In the genomic region with DNA sequence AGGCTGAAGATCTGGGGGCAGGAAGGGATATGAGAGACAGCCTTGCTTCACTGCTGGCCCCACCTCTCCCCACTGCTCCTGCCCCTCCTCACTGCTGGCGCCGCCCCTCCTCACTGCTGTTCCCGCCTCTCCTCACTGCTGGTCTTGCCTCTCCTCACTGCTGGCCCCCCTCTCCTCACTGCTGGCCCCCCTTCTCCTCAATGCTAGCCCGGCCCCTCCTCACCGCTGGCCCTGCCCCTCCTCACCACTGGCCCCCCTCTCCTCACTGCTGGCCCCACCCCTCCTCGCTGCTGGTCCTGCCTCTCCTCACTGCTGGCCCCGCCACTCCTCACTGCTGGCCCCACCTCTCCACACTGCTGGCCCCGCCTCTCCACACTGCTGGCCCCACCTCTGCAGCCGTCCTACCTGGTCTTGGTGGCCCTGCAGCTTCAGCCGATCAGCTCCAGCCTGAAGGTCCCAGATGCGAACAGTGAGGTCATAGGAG, we compare ENCODE assay signal across 10 cellular contexts. TPM values are rescaled to one million over a fixed set of nuclear protein-coding genes. Genes with fewer than 3 reads are reported as not detected.
DNase-seq lines count a peak whose midpoint lies in the region; ATAC-seq, FAIRE-seq and TF ChIP-seq lines count a peak whose summit lies in the region.
"Had no signal": no experiment of that assay in that cellular context is flagged by ENCODE, and none has a peak within 500 bp of the region (broad histone marks: within the 10 kb centered on the region; RNA-seq: fewer than 3 reads in every experiment).

No MANE protein-coding gene starts in this region.

- WGBS in A549 (ENCODE audit: missing lambda C conversion rate): 52% methylated on average over 6 of the region's 11 CpGs

- H3K9me3 ChIP-seq in A549: no peaks in the 10 kb centered on the region

- TF ChIP-seq POLR2A in A549 (IDR thresholded peaks at IDR 0.05; ENCODE audit: low read length): no peak

- ATAC-seq in A549 (peak; percentile 79 to 92), esophagus mucosa (peak; percentile 31), GM21825 (IDR thresholded peaks at IDR 0.05; ENCODE audit: unreplicated experiment) (no peak), GM21529 (IDR thresholded peaks at IDR 0.05; ENCODE audit: unreplicated experiment) (no peak)

- in situ Hi-C loops in Caki2 (cut with HindIII; ENCODE audit: low pct_unique_long_range_greater_than_20kb, low sequenced_read_pairs) (no loop called here), G401 (cut with HindIII; ENCODE audit: low sequenced_read_pairs) (no loop called here)

- no peak for TF ChIP-seq RAD21 in A549 (conservative IDR thresholded peaks at IDR 0.05 in 1 of 2, IDR thresholded peaks at IDR 0.05 in 1 of 2)

- no peak for TF ChIP-seq EP300 in A549 (IDR thresholded peaks at IDR 0.05)

- no peak for TF ChIP-seq CTCF in A549 (IDR thresholded peaks at IDR 0.05)
- TF ChIP-seq CTCF in RWPE1 (conservative IDR thresholded peaks at IDR 0.05; ENCODE audit: low read depth): no peak

- no peak overlapping the region for H3K4me3 ChIP-seq in A549

- no peak for FAIRE-seq in A549 (lab: Jason Lieb, UNC)

- 0 out of 6 replicates have a peak overlapping the region, but pooled peaks of 1 of the 2 experiments have one; percentile 24 for H3K27ac ChIP-seq in A549
- peak overlapping the region; percentile 50; the same call in 1 of the 2 replicates for H3K27ac ChIP-seq in RWPE1

- DNase-seq in A549 (ENCODE audit: low read depth in 1 of 2, low spot score in 1 of 2) (peak in 1 of 2 experiments; percentile 55), Caki2 (ENCODE audit: low read depth) (peak; percentile 84), RWPE1 (ENCODE audit: low spot score) (no peak), kidney glomerular epithelial cell (lab: John Stamatoyannopoulos, UW) (no peak), G401 (ENCODE audit: low spot score) (no peak)
- DNase-seq: cerebellar nuclear complex, NCI-H1092 had no signal

- CTCF ChIA-PET in A549 (lab: Yijun Ruan, JAX): interaction anchor here (0.9 to 14.1 kb wide), 5 partner anchors 9 to 39 kb away, joined by 3 to 833 read pairs (median 47); partner anchors contain the start of gene VASN
- CTCF ChIA-PET in RWPE1 (lab: Yijun Ruan, JAX): interaction anchor here (5.3 kb wide), 1 partner anchor 43 kb away, joined by 74 read pairs; no protein-coding TSS in a partner anchor

- peak overlapping the region; percentile 28; the same call in 1 of the 3 replicates for H3K4me2 ChIP-seq in A549

- peaks cover 13% of the 10 kb centered on the region; the same call in 2 of the 3 replicates for H3K4me1 ChIP-seq in A549

- POLR2A ChIA-PET in A549 (lab: Yijun Ruan, JAX): no interaction called here
- POLR2A ChIA-PET in RWPE1 (lab: Yijun Ruan, JAX; ENCODE audit: low non-redundant PET): no interaction called here

TF ChIP-seq in A549, 52 proteins besides CTCF, POLR2A, EP300 and RAD21 (continues in another document):
- no peak for TF ChIP-seq ZSCAN20 (CRISPR knock-in tag; IDR thresholded peaks at IDR 0.05)
- TF ChIP-seq REST (IDR thresholded peaks at IDR 0.05): no peak
- TF ChIP-seq CHD4 (IDR thresholded peaks at IDR 0.05; ENCODE audit: borderline replicate concordance): no peak
- TF ChIP-seq, protein P1, sequence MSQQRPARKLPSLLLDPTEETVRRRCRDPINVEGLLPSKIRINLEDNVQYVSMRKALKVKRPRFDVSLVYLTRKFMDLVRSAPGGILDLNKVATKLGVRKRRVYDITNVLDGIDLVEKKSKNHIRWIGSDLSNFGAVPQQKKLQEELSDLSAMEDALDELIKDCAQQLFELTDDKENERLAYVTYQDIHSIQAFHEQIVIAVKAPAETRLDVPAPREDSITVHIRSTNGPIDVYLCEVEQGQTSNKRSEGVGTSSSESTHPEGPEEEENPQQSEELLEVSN (IDR thresholded peaks at IDR 0.05; ENCODE audit: borderline replicate concordance, low read depth): no peak
- no peak for TF ChIP-seq NR3C1 (IDR thresholded peaks at IDR 0.05)
- no peak for TF ChIP-seq EHMT2 (IDR thresholded peaks at IDR 0.05; ENCODE audit: low read depth)
- TF ChIP-seq, protein P2, sequence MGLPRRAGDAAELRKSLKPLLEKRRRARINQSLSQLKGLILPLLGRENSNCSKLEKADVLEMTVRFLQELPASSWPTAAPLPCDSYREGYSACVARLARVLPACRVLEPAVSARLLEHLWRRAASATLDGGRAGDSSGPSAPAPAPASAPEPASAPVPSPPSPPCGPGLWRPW (IDR thresholded peaks at IDR 0.05): no peak
- TF ChIP-seq EHF (CRISPR knock-in tag; IDR thresholded peaks at IDR 0.05): no peak
- TF ChIP-seq MAZ (IDR thresholded peaks at IDR 0.05; ENCODE audit: borderline replicate concordance, low read depth, low read length): no peak
- TF ChIP-seq CEBPB (IDR thresholded peaks at IDR 0.05): no peak
- TF ChIP-seq POLR2AphosphoS2 (conservative IDR thresholded peaks at IDR 0.05; ENCODE audit: low read length): no peak

RNA-seq across cellular contexts. Expression of gene PAM16, which starts 9.5 kb away (rescaled TPM):
- polyA plus RNA-seq in A549 (2011; rRNA removed) (42.5 and 55.1 TPM in 2 replicates), A549 (2017; fragmentation: RNase III; extraction: RNeasy Plus Mini Kit Qiagen cat#74134 plus additional on column Dnase treatment) (58.7 to 64.3 TPM (median 59.1 TPM) in 3 replicates)
- 169 and 194 TPM in 2 replicates for polyA plus RNA-seq in A549 (2012; cell fraction: cytosol; rRNA removed)
- 144 and 160 TPM in 2 replicates for polyA plus RNA-seq in A549 (2012; cell fraction: nucleus; rRNA removed)
- 9.2 and 9.3 TPM in 2 replicates for polyA minus RNA-seq in A549 (2011; rRNA and poly(A)+ RNA removed)
- 58.8 and 80.7 TPM in 2 replicates for total RNA-seq in Caki2 (2014; rRNA removed; shearing (Covaris generic); ENCODE audit: low replicate concordance)
- 34.3 TPM for total RNA-seq in esophagus mucosa
- 68.3 and 83.9 TPM in 2 replicates for total RNA-seq in G401 (2014; rRNA removed; shearing (Covaris generic))

RNA-seq across cellular contexts. Expression of gene VASN, which starts 11.1 kb away (rescaled TPM):
- polyA plus RNA-seq in A549 (2011; rRNA removed): 2.0 and 2.3 TPM in 2 replicates
- 6.1 and 9.5 TPM in 2 replicates for polyA plus RNA-seq in A549 (2012; cell fraction: cytosol; rRNA removed)
- 14.0 and 32.6 TPM in 2 replicates for polyA plus RNA-seq in A549 (2012; cell fraction: nucleus; rRNA removed)
- 4.0 to 4.7 TPM (median 4.2 TPM) in 3 replicates for polyA plus RNA-seq in A549 (2017; fragmentation: RNase III; extraction: RNeasy Plus Mini Kit Qiagen cat#74134 plus additional on column Dnase treatment)
- 1.3 and 1.8 TPM in 2 replicates for polyA minus RNA-seq in A549 (2011; rRNA and poly(A)+ RNA removed)
- 4.3 and 5.5 TPM in 2 replicates for total RNA-seq in Caki2 (2014; rRNA removed; shearing (Covaris generic); ENCODE audit: low replicate concordance)
- total RNA-seq in esophagus mucosa: 16.6 TPM
- 9.9 and 14.4 TPM in 2 replicates for total RNA-seq in G401 (2014; rRNA removed; shearing (Covaris generic))

RNA-seq across cellular contexts. Expression of gene GLIS2, which starts 44.7 kb away (rescaled TPM):
- 5.5 and 6.8 TPM in 2 replicates for polyA plus RNA-seq in A549 (2011; rRNA removed)
- polyA plus RNA-seq in A549 (2012; cell fraction: cytosol; rRNA removed): 20.8 and 29.4 TPM in 2 replicates
- polyA plus RNA-seq in A549 (2012; cell fraction: nucleus; rRNA removed): 37.1 and 54.5 TPM in 2 replicates
- polyA plus RNA-seq in A549 (2017; fragmentation: RNase III; extraction: RNeasy Plus Mini Kit Qiagen cat#74134 plus additional on column Dnase treatment): 15.8 to 19.5 TPM (median 16.3 TPM) in 3 replicates
- polyA minus RNA-seq in A549 (2011; rRNA and poly(A)+ RNA removed): 3.3 and 6.4 TPM in 2 replicates
- total RNA-seq in Caki2 (2014; rRNA removed; shearing (Covaris generic); ENCODE audit: low replicate concordance): 5.7 and 7.4 TPM in 2 replicates
- 0.80 TPM for total RNA-seq in esophagus mucosa
- total RNA-seq in G401 (2014; rRNA removed; shearing (Covaris generic)): 0.44 and 0.80 TPM in 2 replicates

RNA-seq across cellular contexts. Expression of gene CORO7, which starts 55.8 kb away (rescaled TPM):
- polyA plus RNA-seq in A549 (2011; rRNA removed) (5.7 and 6.0 TPM in 2 replicates), A549 (2017; fragmentation: RNase III; extraction: RNeasy Plus Mini Kit Qiagen cat#74134 plus additional on column Dnase treatment) (11.1 to 12.6 TPM (median 11.9 TPM) in 3 replicates)
- 13.3 and 15.4 TPM in 2 replicates for polyA plus RNA-seq in A549 (2012; cell fraction: cytosol; rRNA removed)
- polyA plus RNA-seq in A549 (2012; cell fraction: nucleus; rRNA removed): 97.0 and 109 TPM in 2 replicates
- polyA minus RNA-seq in A549 (2011; rRNA and poly(A)+ RNA removed): 19.1 and 19.6 TPM in 2 replicates
- 31.7 and 44.7 TPM in 2 replicates for total RNA-seq in Caki2 (2014; rRNA removed; shearing (Covaris generic); ENCODE audit: low replicate concordance)
- total RNA-seq in esophagus mucosa: 7.9 TPM
- 34.2 and 39.5 TPM in 2 replicates for total RNA-seq in G401 (2014; rRNA removed; shearing (Covaris generic))

Comparison
In these comparisons a context has a peak if more than half of its experiments do, and no peak if none do; other contexts are left out.
1. ATAC-seq: peak in A549 (2 of 2) and esophagus mucosa (single experiment); none in GM21825 (single experiment) and GM21529 (single experiment).